Comparison of ENCODE assay signal across 8 cellular contexts in genomic region chr3:13110678-13111116, GRCh38. TPM values are rescaled to one million over a fixed set of nuclear protein-coding genes. Genes with fewer than 3 reads are reported as not detected.
DNase-seq lines count a peak whose midpoint lies in the region; ATAC-seq and TF ChIP-seq lines count a peak whose summit lies in the region.

No MANE protein-coding gene starts in this region.

- peak overlapping the region in 6 of 8 donors; percentile 34 to 80 (median 52) for H3K4me3 Mint-ChIP-seq in CD4-positive, alpha-beta memory T cell
- H3K4me3 Mint-ChIP-seq in activated B cell treated with CpG ODN at 0.5 μM for 24 hours: peak overlapping the region; percentile 73

- no peak overlapping the region for H3K23ac ChIP-seq in mesendoderm (ENCODE audit: low read length)

- no peak overlapping the region for H2BK5ac ChIP-seq in mesendoderm (ENCODE audit: low read length)

- H3K9me3 ChIP-seq in CD4-positive, alpha-beta memory T cell (ENCODE audit: control insufficient read depth in 1 of 2, low read length in 2 of 2): no peaks in the 10 kb centered on the region
- no peaks in the 10 kb centered on the region for H3K9me3 ChIP-seq in ascending aorta

- peak overlapping the region in 6 of 7 donors; percentile 28 to 89 (median 78) for H3K27ac Mint-ChIP-seq in CD4-positive, alpha-beta memory T cell
- H3K27ac Mint-ChIP-seq in activated B cell treated with CpG ODN at 0.5 μM for 24 hours: peak overlapping the region; percentile 96

- TF ChIP-seq CTCF in activated B cell treated with CpG ODN at 0.5 μM for 24 hours (IDR thresholded peaks at IDR 0.05) (no peak), ascending aorta (IDR thresholded peaks at IDR 0.05) (no peak)

- no peak overlapping the region for H2BK120ac ChIP-seq in mesendoderm (ENCODE audit: low read depth, low read length)

- H3K36me3 ChIP-seq in CD4-positive, alpha-beta memory T cell (ENCODE audit: insufficient read depth, low read length): no peaks in the 10 kb centered on the region
- H3K36me3 ChIP-seq in mesendoderm (ENCODE audit: control insufficient read depth, insufficient read depth, low read length) (no peaks in the 10 kb centered on the region), ascending aorta (no peaks in the 10 kb centered on the region)

- no peak overlapping the region for H3K4me2 ChIP-seq in mesendoderm (ENCODE audit: low read length)

- no peak overlapping the region for H4K8ac ChIP-seq in mesendoderm (ENCODE audit: low read depth, low read length)

- no peak overlapping the region for H3K4me3 ChIP-seq in CD4-positive, alpha-beta memory T cell (ENCODE audit: low read length in 2 of 2)
- no peak overlapping the region for H3K4me3 ChIP-seq in mesendoderm (ENCODE audit: low read length)
- no peak overlapping the region for H3K4me3 ChIP-seq in ascending aorta

- no peaks in the 10 kb centered on the region for H3K79me2 ChIP-seq in mesendoderm (ENCODE audit: control insufficient read depth, insufficient read depth, low read length)

- H3K56ac ChIP-seq in mesendoderm (ENCODE audit: low read length): no peak overlapping the region

- H2AK5ac ChIP-seq in mesendoderm (ENCODE audit: low read length): no peak overlapping the region

- no peaks in the 10 kb centered on the region for H3K27me3 ChIP-seq in CD4-positive, alpha-beta memory T cell (ENCODE audit: insufficient read depth, low read length)
- H3K27me3 ChIP-seq in mesendoderm (ENCODE audit: insufficient read depth, low read length, poor library complexity) (no peaks in the 10 kb centered on the region), ascending aorta (no peaks in the 10 kb centered on the region)

- peaks cover 11% of the 10 kb centered on the region for H3K4me1 ChIP-seq in CD4-positive, alpha-beta memory T cell (ENCODE audit: insufficient read depth, low read length)
- H3K4me1 ChIP-seq in mesendoderm (ENCODE audit: control insufficient read depth, low read depth, low read length): no peaks in the 10 kb centered on the region
- no peaks in the 10 kb centered on the region for H3K4me1 ChIP-seq in ascending aorta

- H3K27ac ChIP-seq in CD4-positive, alpha-beta memory T cell (ENCODE audit: low read depth, low read length): no peak overlapping the region
- H3K27ac ChIP-seq in mesendoderm (ENCODE audit: low read depth, low read length) (no peak overlapping the region), ascending aorta (no peak overlapping the region)

- H3K27me3 Mint-ChIP-seq in CD4-positive, alpha-beta memory T cell: no peaks in the 10 kb centered on the region
- H3K27me3 Mint-ChIP-seq in activated B cell treated with CpG ODN at 0.5 μM for 24 hours: no peaks in the 10 kb centered on the region

- no peak overlapping the region for H3K18ac ChIP-seq in mesendoderm (ENCODE audit: low read length)

- WGBS in mesendoderm (ENCODE audit: extremely low coverage, insufficient coverage, low lambda C conversion rate): no CpG with 5 or more reads among the region's 8 CpGs

- no peak overlapping the region for H3K4ac ChIP-seq in mesendoderm (ENCODE audit: low read depth, low read length)

- CTCF ChIA-PET in CD4-positive, alpha-beta memory T cell (lab: Charles Lee; ENCODE audit: partially characterized antibody): interaction anchor here (0.6 to 2.1 kb wide), 2 partner anchors 19 to 22 kb away, joined by 3 to 8 read pairs; no protein-coding TSS in a partner anchor
- CTCF ChIA-PET in activated B cell treated with CpG ODN at 0.5 μM for 24 hours (lab: Charles Lee): interaction anchor here (1.5 to 2.3 kb wide), 3 partner anchors 19 to 341 kb away, joined by 3 to 20 read pairs (median 8); no protein-coding TSS in a partner anchor

- no peak overlapping the region for H3K9ac ChIP-seq in mesendoderm (ENCODE audit: low read length)

- ATAC-seq in GM18520 (IDR thresholded peaks at IDR 0.05; ENCODE audit: unreplicated experiment): peak; percentile 61
- peak; percentile 66 for ATAC-seq in HG03097 (IDR thresholded peaks at IDR 0.05; ENCODE audit: low FRiP score, unreplicated experiment)
- ATAC-seq in activated B cell treated with CpG ODN at 0.5 μM for 24 hours (ENCODE audit: low read depth): peak; percentile 90

- POLR2A ChIA-PET in CD4-positive, alpha-beta memory T cell (lab: Charles Lee; ENCODE audit: partially characterized antibody): interaction anchor here (1.1 to 1.3 kb wide), 2 partner anchors 95 to 98 kb away, joined by 3 read pairs; no protein-coding TSS in a partner anchor
- POLR2A ChIA-PET in activated B cell treated with CpG ODN at 0.5 μM for 24 hours (lab: Charles Lee): interaction anchor here (0.6 to 3.7 kb wide), 16 partner anchors 12 to 1834 kb away, joined by 3 to 34 read pairs (median 6); partner anchors contain the start of genes HDAC11 and NUP210

- H3K9me3 Mint-ChIP-seq in CD4-positive, alpha-beta memory T cell: peaks cover 0 to 4% (median 0%) of the 10 kb centered on the region in 8 donors
- no peaks in the 10 kb centered on the region for H3K9me3 Mint-ChIP-seq in activated B cell treated with CpG ODN at 0.5 μM for 24 hours

- no peak overlapping the region for H4K5ac ChIP-seq in mesendoderm (ENCODE audit: low read length)

- intact Hi-C loops in CD4-positive, alpha-beta memory T cell (cut with micrococcal nuclease): no loop called here
- intact Hi-C loops in activated B cell treated with CpG ODN at 0.5 μM for 24 hours (cut with micrococcal nuclease) (loop anchor here (1.0 to 5.0 kb wide), 5 partner anchors 18 to 342 kb away; no protein-coding TSS in a partner anchor), ascending aorta (cut with DNase I) (no loop called here)

- DNase-seq in CD4-positive, alpha-beta memory T cell: peak; percentile 13 to 71 (median 35)
- DNase-seq in activated B cell treated with CpG ODN at 0.5 μM for 24 hours: peak; percentile 62
- peak; percentile 18 for DNase-seq in mesendoderm
- no peak for DNase-seq in mucosa of gallbladder (ENCODE audit: low spot score)
- no peak for DNase-seq in ascending aorta (ENCODE audit: low spot score in 2 of 2)
- no peak for DNase-seq in stimulated activated CD4-positive, alpha-beta T cell treated with anti-CD3 and anti-CD28 coated beads, Interleukin-12 subunit alpha, Interleukin-12 subunit beta, amount 100 ng/mL, for 4 hours

- peaks cover 5 to 12% (median 7%) of the 10 kb centered on the region in 4 donors for H3K4me1 Mint-ChIP-seq in CD4-positive, alpha-beta memory T cell
- peaks cover 60% of the 10 kb centered on the region for H3K4me1 Mint-ChIP-seq in activated B cell treated with CpG ODN at 0.5 μM for 24 hours

- H3K79me1 ChIP-seq in mesendoderm (ENCODE audit: low read length): no peaks in the 10 kb centered on the region

- H3K36me3 Mint-ChIP-seq in CD4-positive, alpha-beta memory T cell: no peaks in the 10 kb centered on the region
- H3K36me3 Mint-ChIP-seq in activated B cell treated with CpG ODN at 0.5 μM for 24 hours (ENCODE audit: low read depth): no peaks in the 10 kb centered on the region

- H2BK15ac ChIP-seq in mesendoderm (replicated peaks; ENCODE audit: low read depth): no peak overlapping the region

RNA-seq across cellular contexts. Expression of gene IQSEC1, which starts 37.5 kb away (rescaled TPM):
- total RNA-seq in CD4-positive, alpha-beta memory T cell: 10 to 100 TPM; 79.3 to 82.0 TPM
- polyA plus RNA-seq in CD4-positive, alpha-beta memory T cell: 10 to 100 TPM; 11.9 to 45.3 TPM
- total RNA-seq in activated B cell treated with CpG ODN at 0.5 μM for 24 hours: 260 and 296 TPM in 2 replicates
- polyA plus RNA-seq in mesendoderm (2013, experiment 1 of 2): 17.2 TPM
- 17.2 TPM for polyA plus RNA-seq in mesendoderm (2013, experiment 2 of 2)
- 49.8 TPM for total RNA-seq in mucosa of gallbladder
- 148 TPM for total RNA-seq in ascending aorta

Comparison
In these comparisons a context has a peak if more than half of its experiments do, and no peak if none do; other contexts are left out.
1. DNase-seq: peak in CD4-positive, alpha-beta memory T cell (5 of 5), activated B cell treated with CpG ODN at 0.5 μM for 24 hours (single experiment) and mesendoderm (single experiment); none in mucosa of gallbladder (single experiment), ascending aorta (0 of 2) and stimulated activated CD4-positive, alpha-beta T cell treated with anti-CD3 and anti-CD28 coated beads, Interleukin-12 subunit alpha, Interleukin-12 subunit beta, amount 100 ng/mL, for 4 hours (single experiment).
2. Peak in every context shown above with its lines, with median percentiles within 50 percentile points of each other: ATAC-seq.